Comparison of ENCODE assay signal across 27 cellular contexts in the genomic region with DNA sequence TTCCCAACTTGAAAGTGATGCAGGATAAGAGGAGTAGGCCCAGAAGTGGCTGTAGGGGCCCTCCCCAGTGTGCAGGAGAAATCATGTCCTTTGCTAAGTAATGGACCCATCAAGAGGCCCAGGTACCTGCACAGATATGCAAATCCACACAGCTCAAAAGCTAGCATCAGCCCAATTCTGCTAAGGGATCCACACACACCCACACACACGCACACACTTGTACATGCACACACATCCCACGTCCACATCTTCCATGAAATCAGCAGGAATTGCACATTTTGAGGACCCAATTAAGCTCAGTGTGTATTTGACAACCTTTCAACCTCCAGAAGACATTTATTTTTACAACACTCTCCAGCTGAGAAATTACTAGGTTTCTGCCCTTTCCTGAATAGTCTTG.
"Had no signal": no experiment of that assay in that cellular context is flagged by ENCODE, and none has a peak within 500 bp of the region (broad histone marks: within the 10 kb centered on the region; RNA-seq: fewer than 3 reads in every experiment).

No MANE protein-coding gene starts in this region.

- H3K4me3 Mint-ChIP-seq: immature natural killer cell; mesothelial cell of epicardium; natural killer cell; neural crest cell; stimulated activated naive B cell treated with anti-CD40 and anti-IgM and Interleukin-4, amounts not matched to agents 10 μg/mL and 1 μg/mL and 100 μg/mL, for 72 hours had no signal

- H3K4me3 ChIP-seq: left ventricle myocardium inferior, lung, ovary, skin epidermis, stomach, testis, thyroid gland, transverse colon, upper lobe of left lung, vagina had no signal

- H3K27ac Mint-ChIP-seq: immature natural killer cell; mesothelial cell of epicardium; naive B cell; natural killer cell; progenitor cell of endocrine pancreas; stimulated activated naive B cell treated with anti-CD40 and anti-IgM and Interleukin-4, amounts not matched to agents 10 μg/mL and 1 μg/mL and 100 μg/mL, for 72 hours had no signal

- H3K9me3 ChIP-seq: left ventricle myocardium inferior, ovary, stomach, testis, thyroid gland, transverse colon, upper lobe of left lung, vagina had no signal

- H3K36me3 Mint-ChIP-seq: immature natural killer cell; mesothelial cell of epicardium; naive B cell; natural killer cell; stimulated activated naive B cell treated with anti-CD40 and anti-IgM and Interleukin-4, amounts not matched to agents 10 μg/mL and 1 μg/mL and 100 μg/mL, for 72 hours had no signal

- H3K27me3 ChIP-seq: ovary, stomach, testis, thyroid gland, transverse colon, upper lobe of left lung, vagina had no signal

- H3K4me1 Mint-ChIP-seq: immature natural killer cell; mesothelial cell of epicardium; naive B cell; natural killer cell; neural crest cell; stimulated activated naive B cell treated with anti-CD40 and anti-IgM and Interleukin-4, amounts not matched to agents 10 μg/mL and 1 μg/mL and 100 μg/mL, for 72 hours had no signal

- H3K27me3 Mint-ChIP-seq: naive B cell, progenitor cell of endocrine pancreas had no signal

- H3K4me1 ChIP-seq: thyroid gland, transverse colon, upper lobe of left lung, vagina had no signal

- FAIRE-seq: islet of Langerhans, kidney had no signal

- DNase-seq: hippocampal formation; immature natural killer cell; kidney; left ventricle myocardium inferior; naive B cell; natural killer cell; ovary; retina; right cardiac atrium; stimulated activated CD4-positive, alpha-beta T cell treated with anti-CD3 and anti-CD28 coated beads, Interleukin-12 subunit alpha, Interleukin-12 subunit beta, amount 100 ng/mL, for 4 hours; stimulated activated CD4-positive, alpha-beta T cell treated with anti-CD3 and anti-CD28 coated beads, Interleukin-15, amount 100 ng/mL, for 24 hours; stimulated activated CD4-positive, alpha-beta T cell treated with anti-CD3 and anti-CD28 coated beads, Interleukin-2, amount 100 ng/mL, for 24 hours; stimulated activated CD4-positive, alpha-beta T cell treated with anti-CD3 and anti-CD28 coated beads, Interleukin-4, amount 100 ng/mL, for 1 hour; stimulated activated naive B cell treated with anti-CD40 and anti-IgM and Interleukin-4, amounts not matched to agents 10 μg/mL and 1 μg/mL and 100 μg/mL, for 72 hours; stimulated activated naive CD8-positive, alpha-beta T cell treated with anti-CD3 and anti-CD28 coated beads, Interleukin-15, Interleukin-2, amounts not matched to agents 100 U/mL and 50 U/mL, for 24 hours; stomach; testis; thyroid gland; transverse colon; upper lobe of left lung had no signal

- H3K36me3 ChIP-seq: left ventricle myocardium inferior, ovary, stomach, thyroid gland, transverse colon, upper lobe of left lung, vagina had no signal

- H3K9me3 Mint-ChIP-seq: immature natural killer cell, mesothelial cell of epicardium, naive B cell, natural killer cell, neural crest cell had no signal

- H3K27ac ChIP-seq: left ventricle myocardium inferior, ovary, skin epidermis, stomach, testis, thyroid gland, transverse colon, upper lobe of left lung, vagina had no signal
